In genomic region chr2:10720983-10721343, GRCh38 we compare ENCODE assay signal across 9 cellular contexts. TPM values are rescaled to one million over a fixed set of nuclear protein-coding genes. Genes with fewer than 3 reads are reported as not detected.
A peak's percentile ranks its signal among the peaks of the same experiment; 100 is the strongest.
DNase-seq lines count a peak whose midpoint lies in the region; ATAC-seq and TF ChIP-seq lines count a peak whose summit lies in the region.
"Had no signal": no experiment of that assay in that cellular context is flagged by ENCODE, and none has a peak within 500 bp of the region (broad histone marks: within the 10 kb centered on the region; RNA-seq: fewer than 3 reads in every experiment).

No MANE protein-coding gene starts in this region.

- H3K4me3 Mint-ChIP-seq in Calu3 (ENCODE audit: low read depth, unreplicated experiment) (peak overlapping the region; percentile 69), nephron (peak overlapping the region; percentile 70 to 77 (median 73))
- H3K4me3 Mint-ChIP-seq in activated naive CD8-positive, alpha-beta T cell, result peak overlapping the region; percentile 76

- H3K27ac Mint-ChIP-seq in Calu3 (ENCODE audit: unreplicated experiment) (no peak overlapping the region), nephron (no peak overlapping the region)
- no peak overlapping the region for H3K27ac Mint-ChIP-seq in activated naive CD8-positive, alpha-beta T cell
- H3K27ac Mint-ChIP-seq: T-helper 1 cell treated with Interleukin-12 subunit alpha and Interleukin-12 subunit beta and Interleukin-4 antibody, amounts not matched to agents 30 μg/mL and 1 μg/mL, for 36 hours had no signal

- DNase-seq in Calu3, result no peak
- no peak for DNase-seq in activated effector memory CD4-positive, alpha-beta T cell treated with anti-CD3 and anti-CD28 coated beads, Interleukin-2, amount 50 U/mL, for 16 hours
- DNase-seq in inferior parietal cortex (ENCODE audit: extremely low spot score), result no peak

- no peak for TF ChIP-seq CTCF in Calu3 (IDR thresholded peaks at IDR 0.05; ENCODE audit: unreplicated experiment)
- TF ChIP-seq CTCF in nephron (IDR thresholded peaks at IDR 0.05; ENCODE audit: unreplicated experiment in 3 of 3), result no peak

- H3K9me3 Mint-ChIP-seq in Calu3 (ENCODE audit: low read depth, unreplicated experiment) (no peaks in the 10 kb centered on the region), nephron (no peaks in the 10 kb centered on the region)
- no peaks in the 10 kb centered on the region for H3K9me3 Mint-ChIP-seq in activated naive CD8-positive, alpha-beta T cell (ENCODE audit: low read depth)
- H3K9me3 Mint-ChIP-seq: T-helper 1 cell treated with Interleukin-12 subunit alpha and Interleukin-12 subunit beta and Interleukin-4 antibody, amounts not matched to agents 30 μg/mL and 1 μg/mL, for 36 hours had no signal

- ATAC-seq in HG02973 (IDR thresholded peaks at IDR 0.05; ENCODE audit: unreplicated experiment) (peak; percentile 9), GM19324 (IDR thresholded peaks at IDR 0.05; ENCODE audit: low FRiP score, unreplicated experiment) (no peak), HG03159 (IDR thresholded peaks at IDR 0.05; ENCODE audit: unreplicated experiment) (no peak)

- H3K27me3 Mint-ChIP-seq in Calu3 (ENCODE audit: unreplicated experiment) (peaks cover 53% of the 10 kb centered on the region), nephron (ENCODE audit: low read depth) (peaks cover 92% of the 10 kb centered on the region)
- H3K27me3 Mint-ChIP-seq in activated naive CD8-positive, alpha-beta T cell, result peaks cover 29% of the 10 kb centered on the region

- CTCF ChIA-PET in Calu3 (lab: Charles Lee), result no interaction called here

- H3K4me1 Mint-ChIP-seq in Calu3 (ENCODE audit: low read depth, unreplicated experiment), result peaks cover 17% of the 10 kb centered on the region
- H3K4me1 Mint-ChIP-seq in activated naive CD8-positive, alpha-beta T cell (ENCODE audit: low read depth), result peaks cover 7% of the 10 kb centered on the region
- H3K4me1 Mint-ChIP-seq in nephron, result no peaks in the 10 kb centered on the region

- intact Hi-C loops in Calu3 (cut with micrococcal nuclease; ENCODE audit: unreplicated experiment), result no loop called here

- no peaks in the 10 kb centered on the region for H3K36me3 Mint-ChIP-seq in Calu3 (ENCODE audit: insufficient read depth, unreplicated experiment)
- no peaks in the 10 kb centered on the region for H3K36me3 Mint-ChIP-seq in activated naive CD8-positive, alpha-beta T cell
- no peaks in the 10 kb centered on the region for H3K36me3 Mint-ChIP-seq in nephron (ENCODE audit: low read depth)

- BruUV-seq in Calu3 (replicated peaks; lab: Mats Ljungman, UMichigan), result no TSS peak

RNA-seq across cellular contexts. Expression of gene ATP6V1C2, which starts 0.5 kb away (rescaled TPM):
- 0.28 and 0.61 TPM in 2 replicates for total RNA-seq in Calu3 (2022)

RNA-seq across cellular contexts. Expression of gene NOL10, which starts 31.2 kb away (rescaled TPM):
- 31.3 and 32.6 TPM in 2 replicates for total RNA-seq in Calu3 (2022)
